8 cellular contexts compared by ENCODE assay signal in the genomic region with DNA sequence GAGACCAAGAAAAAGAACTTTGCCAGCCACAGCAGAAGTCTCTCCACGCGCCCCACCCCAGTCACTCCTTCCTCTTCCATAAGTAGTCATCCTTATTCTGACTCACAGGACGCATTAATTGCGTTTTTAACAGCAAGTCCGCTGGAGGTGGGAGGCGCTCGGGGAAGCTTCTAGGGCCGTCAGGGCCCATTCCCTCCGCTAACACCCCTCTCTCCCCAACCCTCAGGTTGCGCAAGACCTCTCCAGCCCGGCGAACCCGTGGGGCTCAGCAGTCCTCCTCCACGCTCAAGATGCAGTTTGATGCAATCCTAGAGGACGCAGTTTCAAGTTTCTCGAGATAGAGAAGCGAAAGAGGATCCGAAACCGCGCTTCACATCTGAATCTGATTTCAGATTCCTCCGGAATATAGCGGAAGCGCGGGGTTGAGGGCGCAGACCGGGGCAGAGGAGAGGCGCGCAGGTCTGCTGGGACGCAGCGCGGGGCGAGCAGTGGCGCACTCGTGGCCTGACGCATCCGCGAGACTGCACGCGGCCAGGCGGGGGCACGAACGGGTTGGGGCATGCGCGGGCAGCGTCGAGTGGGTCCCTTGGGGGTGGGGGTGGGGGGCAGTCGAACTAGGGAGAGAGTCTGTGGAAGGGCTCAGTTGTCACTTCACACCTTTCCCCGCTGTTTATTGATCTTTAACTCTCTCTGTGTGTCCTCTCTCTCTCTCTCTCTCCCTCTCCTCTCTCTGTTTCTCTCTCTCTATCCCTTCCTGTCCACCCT. TPM values are rescaled to one million over a fixed set of nuclear protein-coding genes. Genes with fewer than 3 reads are reported as not detected.
A peak's percentile ranks its signal among the peaks of the same experiment; 100 is the strongest.
DNase-seq lines count a peak whose midpoint lies in the region; ATAC-seq and TF ChIP-seq lines count a peak whose summit lies in the region.

No MANE protein-coding gene starts in this region.

- peak; percentile 64 for DNase-seq in 8988T
- DNase-seq in GM13977 (ENCODE audit: low spot score): peak; percentile 82
- DNase-seq in NCI-H128 (lab: John Stamatoyannopoulos, UW; ENCODE audit: unreplicated experiment): peak; percentile 20
- DNase-seq in activated CD4-positive, alpha-beta T cell treated with anti-CD3 and anti-CD28 coated beads for 24 hours (ENCODE audit: low read depth in 2 of 2): peak; percentile 40 to 45
- peak; percentile 87 for DNase-seq in coronary artery (ENCODE audit: low spot score)
- peak; percentile 60 for DNase-seq in left lobe of liver (ENCODE audit: low spot score)
- DNase-seq in stimulated activated CD4-positive, alpha-beta T cell treated with anti-CD3 and anti-CD28 coated beads, Interleukin-2, amount 100 ng/mL, for 24 hours: peak; percentile 70 to 74

- H3K27ac ChIP-seq in coronary artery: peak overlapping the region; percentile 70 to 88

- ATAC-seq in HG02763 (IDR thresholded peaks at IDR 0.05; ENCODE audit: unreplicated experiment): peak; percentile 85
- ATAC-seq in left lobe of liver: peak; percentile 80

- TF ChIP-seq CTCF in GM13977 (IDR thresholded peaks at IDR 0.05; ENCODE audit: extremely low read depth, insufficient read depth, missing control alignments) (peak; percentile 30), coronary artery (IDR thresholded peaks at IDR 0.05) (no peak)

- H3K4me3 ChIP-seq in coronary artery: peak overlapping the region; percentile 71

- in situ Hi-C loops in GM13977 (cut with MboI; ENCODE audit: low pct_unique_long_range_greater_than_20kb, low sequenced_read_pairs, unreplicated experiment): loop anchor here (10.0 kb wide), 1 partner anchor 54 kb away; no protein-coding TSS in a partner anchor

RNA-seq across cellular contexts. Expression of gene PSAP, which starts 37.8 kb away (rescaled TPM):
- 525 TPM for total RNA-seq in left lobe of liver

Comparison
In these comparisons a context has a peak if more than half of its experiments do, and no peak if none do; other contexts are left out.
1. Peak in every context shown above with its lines: DNase-seq, ATAC-seq, H3K4me3 ChIP-seq and H3K27ac ChIP-seq.
2. DNase-seq: peak in every context shown above with its lines; median percentile 87 in coronary artery; 82 in GM13977; 72 in stimulated activated CD4-positive, alpha-beta T cell treated with anti-CD3 and anti-CD28 coated beads, Interleukin-2, amount 100 ng/mL, for 24 hours; 64 in 8988T; 60 in left lobe of liver; 42 in activated CD4-positive, alpha-beta T cell treated with anti-CD3 and anti-CD28 coated beads for 24 hours; 20 in NCI-H128.